ENCODE assay signal across 17 cellular contexts in genomic region chrX:41621236-41621651, GRCh38.
DNase-seq lines count a peak whose midpoint lies in the region; ATAC-seq and TF ChIP-seq lines count a peak whose summit lies in the region.
"Had no signal": no experiment of that assay in that cellular context is flagged by ENCODE, and none has a peak within 500 bp of the region (broad histone marks: within the 10 kb centered on the region; RNA-seq: fewer than 3 reads in every experiment).

No MANE protein-coding gene starts in this region.

- H3K4me3 ChIP-seq in H7 (ENCODE audit: insufficient read depth, low read depth, low read length) (no peak overlapping the region), fibroblast of villous mesenchyme (ENCODE audit: low read depth, low read length) (no peak overlapping the region)
- H3K4me3 ChIP-seq: prostate gland had no signal

- H3K27me3 ChIP-seq in H7 (ENCODE audit: control insufficient read depth, insufficient read depth, low read length) = no peaks in the 10 kb centered on the region

- TF ChIP-seq CTCF in fibroblast of villous mesenchyme (IDR thresholded peaks at IDR 0.05; ENCODE audit: insufficient read depth, low read depth, low read length) (no peak), omental fat pad (IDR thresholded peaks at IDR 0.05) (no peak)

- H3K36me3 ChIP-seq in H7 (replicated peaks; ENCODE audit: control insufficient read depth, insufficient read depth, low read length) = no peaks in the 10 kb centered on the region
- H3K36me3 ChIP-seq: prostate gland had no signal

- peak; percentile 42 for DNase-seq in H7
- peak; percentile 1 for DNase-seq in SW480 (ENCODE audit: low spot score)
- peak; percentile 80 for DNase-seq in fibroblast of villous mesenchyme (ENCODE audit: low read depth)
- DNase-seq in omental fat pad (ENCODE audit: low spot score) = no peak
- DNase-seq in NOMO-1 (lab: John Stamatoyannopoulos, UW; ENCODE audit: unreplicated experiment in 2 of 2) = no peak
- DNase-seq in DMS79 treated with DMSO at 0.1 percent for 48 hours (lab: John Stamatoyannopoulos, UW) = no peak
- no peak for DNase-seq in stimulated activated CD4-positive, alpha-beta T cell treated with anti-CD3 and anti-CD28 coated beads, Interleukin-4, amount 100 ng/mL, for 1 hour
- DNase-seq: activated effector memory CD4-positive, alpha-beta T cell treated with anti-CD3 and anti-CD28 coated beads, Interleukin-2, amount 50 U/mL, for 16 hours; CD4-positive, alpha-beta memory T cell; cerebellar nuclear complex; foreskin melanocyte; Kasumi-1; NCI-H446; stimulated activated CD4-positive, alpha-beta T cell treated with anti-CD3 and anti-CD28 coated beads, Interleukin-4, amount 100 ng/mL, for 24 hours had no signal

- ATAC-seq in omental fat pad (ENCODE audit: low FRiP score) (peak; percentile 73), HG02885 (IDR thresholded peaks at IDR 0.05; ENCODE audit: poor library complexity, unreplicated experiment) (no peak)
- ATAC-seq: HCT116 had no signal

Comparison
In these comparisons a context has a peak if more than half of its experiments do, and no peak if none do; other contexts are left out.
1. DNase-seq: peak in H7 (single experiment), SW480 (single experiment) and fibroblast of villous mesenchyme (single experiment); none in omental fat pad (single experiment), NOMO-1 (0 of 2), DMS79 treated with DMSO at 0.1 percent for 48 hours (single experiment) and stimulated activated CD4-positive, alpha-beta T cell treated with anti-CD3 and anti-CD28 coated beads, Interleukin-4, amount 100 ng/mL, for 1 hour (single experiment).